1 cellular context compared by ENCODE assay signal in genomic region chr19:53877361-53877766, GRCh38.
A peak's percentile ranks its signal among the peaks of the same experiment; 100 is the strongest.
TF ChIP-seq lines count a peak whose summit lies in the region.

No MANE protein-coding gene starts in this region.

TF ChIP-seq in HepG2, 621 proteins besides CTCF, POLR2A, EP300 and RAD21:
- TF ChIP-seq POLR2G (IDR thresholded peaks at IDR 0.05; ENCODE audit: low read depth, low read length): peak; percentile 45; the same call in 1 of the 2 replicates
- TF ChIP-seq, protein P1, sequence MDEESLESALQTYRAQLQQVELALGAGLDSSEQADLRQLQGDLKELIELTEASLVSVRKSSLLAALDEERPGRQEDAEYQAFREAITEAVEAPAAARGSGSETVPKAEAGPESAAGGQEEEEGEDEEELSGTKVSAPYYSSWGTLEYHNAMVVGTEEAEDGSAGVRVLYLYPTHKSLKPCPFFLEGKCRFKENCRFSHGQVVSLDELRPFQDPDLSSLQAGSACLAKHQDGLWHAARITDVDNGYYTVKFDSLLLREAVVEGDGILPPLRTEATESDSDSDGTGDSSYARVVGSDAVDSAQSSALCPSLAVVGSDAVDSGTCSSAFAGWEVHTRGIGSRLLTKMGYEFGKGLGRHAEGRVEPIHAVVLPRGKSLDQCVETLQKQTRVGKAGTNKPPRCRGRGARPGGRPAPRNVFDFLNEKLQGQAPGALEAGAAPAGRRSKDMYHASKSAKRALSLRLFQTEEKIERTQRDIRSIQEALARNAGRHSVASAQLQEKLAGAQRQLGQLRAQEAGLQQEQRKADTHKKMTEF (CRISPR knock-in tag; IDR thresholded peaks at IDR 0.05): no peak
- peak; percentile 1 for TF ChIP-seq POLR2AphosphoS2 (IDR thresholded peaks at IDR 0.05; ENCODE audit: low read depth, low read length)
- TF ChIP-seq REL (CRISPR knock-in tag; conservative IDR thresholded peaks at IDR 0.05): no peak
- TF ChIP-seq, protein P2, sequence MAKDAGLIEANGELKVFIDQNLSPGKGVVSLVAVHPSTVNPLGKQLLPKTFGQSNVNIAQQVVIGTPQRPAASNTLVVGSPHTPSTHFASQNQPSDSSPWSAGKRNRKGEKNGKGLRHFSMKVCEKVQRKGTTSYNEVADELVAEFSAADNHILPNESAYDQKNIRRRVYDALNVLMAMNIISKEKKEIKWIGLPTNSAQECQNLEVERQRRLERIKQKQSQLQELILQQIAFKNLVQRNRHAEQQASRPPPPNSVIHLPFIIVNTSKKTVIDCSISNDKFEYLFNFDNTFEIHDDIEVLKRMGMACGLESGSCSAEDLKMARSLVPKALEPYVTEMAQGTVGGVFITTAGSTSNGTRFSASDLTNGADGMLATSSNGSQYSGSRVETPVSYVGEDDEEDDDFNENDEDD (CRISPR knock-in tag; IDR thresholded peaks at IDR 0.05; ENCODE audit: borderline replicate concordance): no peak
- no peak for TF ChIP-seq ZNF101 (CRISPR knock-in tag; IDR thresholded peaks at IDR 0.05; ENCODE audit: borderline replicate concordance, low read depth)
- no peak for TF ChIP-seq ZFP36L1 (CRISPR knock-in tag; IDR thresholded peaks at IDR 0.05)
- no peak for TF ChIP-seq GABPB1 (CRISPR knock-in tag; IDR thresholded peaks at IDR 0.05)
- no peak for TF ChIP-seq NR1H2 (CRISPR knock-in tag; IDR thresholded peaks at IDR 0.05; ENCODE audit: borderline replicate concordance, low read depth)
- no peak for TF ChIP-seq HCFC1 (IDR thresholded peaks at IDR 0.05; ENCODE audit: low read depth, low read length)
- TF ChIP-seq YY1 (IDR thresholded peaks at IDR 0.05; ENCODE audit: insufficient read depth, insufficient replicate concordance, low read depth, low read length): no peak
- no peak for TF ChIP-seq ZNF878 (CRISPR knock-in tag; IDR thresholded peaks at IDR 0.05)
- TF ChIP-seq RELA (CRISPR knock-in tag; IDR thresholded peaks at IDR 0.05): no peak
- TF ChIP-seq ZMYM3 (CRISPR knock-in tag; IDR thresholded peaks at IDR 0.05): no peak
